24 cellular contexts compared by ENCODE assay signal in the genomic region with DNA sequence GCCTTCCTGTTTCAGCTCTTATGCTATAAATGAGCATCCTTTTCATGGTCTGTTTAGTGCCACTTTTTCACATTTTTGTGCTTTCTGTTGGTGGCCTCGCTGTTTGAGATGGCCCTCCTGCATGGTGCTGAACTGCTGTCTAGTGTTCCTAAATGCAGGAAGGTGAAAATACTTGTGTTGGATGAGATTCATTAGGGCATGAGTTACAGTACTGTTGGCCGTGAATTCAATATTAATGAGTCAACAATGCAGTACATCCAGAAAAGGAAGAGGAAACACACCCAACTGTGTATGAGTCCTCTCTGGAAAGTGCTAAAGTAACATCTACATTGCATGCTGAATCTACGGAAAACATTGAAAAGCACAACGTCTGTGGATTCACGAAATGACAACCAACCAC.
"Had no signal": no experiment of that assay in that cellular context is flagged by ENCODE, and none has a peak within 500 bp of the region (broad histone marks: within the 10 kb centered on the region; RNA-seq: fewer than 3 reads in every experiment).

No MANE protein-coding gene starts in this region.

- H3K36me3 Mint-ChIP-seq: activated naive CD4-positive, alpha-beta T cell treated with anti-CD3 and anti-CD28 coated beads, Interleukin-2, amount 50 U/mL, for 24 hours; WTC11 had no signal

- H3K27ac ChIP-seq: PC-9 had no signal

- H3K4me2 ChIP-seq: PC-9 had no signal

- H2AFZ ChIP-seq: PC-9 had no signal

- H3K27ac Mint-ChIP-seq: activated CD4-positive, alpha-beta T cell treated with anti-CD3 and anti-CD28 coated beads, Interleukin-2, amount 10 ng/mL, durations not matched to agents 24 days and 14 days; activated naive CD4-positive, alpha-beta T cell treated with anti-CD3 and anti-CD28 coated beads, Interleukin-2, amount 50 U/mL, for 24 hours; activated T-cell treated with anti-CD3 and anti-CD28 coated beads, Interleukin-2, amount 50 U/mL, for 72 hours; activated T-helper 2 cell treated with anti-CD3 and anti-CD28 coated beads, Interferon-gamma antibody, Interleukin-2, Interleukin-4, amounts not matched to agents 10 μg/mL and 5 μg/mL and 100 μg/mL, durations not matched to agents 14 hours and 24 hours and 36 hours; T-helper 17 cell; WTC11 had no signal

- H3K4me1 Mint-ChIP-seq: activated CD4-positive, alpha-beta T cell treated with anti-CD3 and anti-CD28 coated beads, Interleukin-2, amount 10 ng/mL, durations not matched to agents 24 days and 14 days; activated naive CD4-positive, alpha-beta T cell treated with anti-CD3 and anti-CD28 coated beads, Interleukin-2, amount 50 U/mL, for 24 hours; central memory CD8-positive, alpha-beta T cell; WTC11 had no signal

- H3K9me3 Mint-ChIP-seq: activated CD4-positive, alpha-beta T cell treated with anti-CD3 and anti-CD28 coated beads, Interleukin-2, amount 10 ng/mL, durations not matched to agents 24 days and 14 days; activated naive CD4-positive, alpha-beta T cell treated with anti-CD3 and anti-CD28 coated beads, Interleukin-2, amount 50 U/mL, for 24 hours; activated T-cell treated with anti-CD3 and anti-CD28 coated beads, Interleukin-2, amount 50 U/mL, for 72 hours; activated T-helper 2 cell treated with anti-CD3 and anti-CD28 coated beads, Interferon-gamma antibody, Interleukin-2, Interleukin-4, amounts not matched to agents 10 μg/mL and 5 μg/mL and 100 μg/mL, durations not matched to agents 14 hours and 24 hours and 36 hours; central memory CD8-positive, alpha-beta T cell; WTC11 had no signal

- DNase-seq: activated CD4-positive, alpha-beta T cell treated with anti-CD3 and anti-CD28 coated beads for 1 hour; activated CD4-positive, alpha-beta T cell treated with anti-CD3 and anti-CD28 coated beads, Interleukin-2, amount 10 ng/mL, durations not matched to agents 24 days and 14 days; activated CD4-positive, alpha-beta T cell treated with anti-CD3 and anti-CD28 coated beads, Interleukin-2, amount 50 U/mL, for 48 hours; activated T-cell treated with anti-CD3 and anti-CD28 coated beads for 4 hours; activated T-cell treated with anti-CD3 and anti-CD28 coated beads, Interleukin-2, amount 50 U/mL, for 72 hours; aorta; NCI-H1092 treated with DMSO at 0.1 percent for 48 hours; NCI-H1417 treated with DMSO at 0.1 percent for 48 hours; NCI-H1694; NCI-H2029; NCI-H2107; NCI-H2171 treated with DMSO at 0.1 percent for 48 hours; NCI-H226; NCI-H526; NCI-H82; NK-92 treated with Interleukin-12 subunit alpha and Interleukin-12 subunit beta, amount 100 ng/mL, for 24 hours; PC-9; SHP77 treated with DMSO at 0.1 percent for 48 hours; T-helper 17 cell; T-helper 9 cell had no signal

- H3K27me3 Mint-ChIP-seq: activated naive CD4-positive, alpha-beta T cell treated with anti-CD3 and anti-CD28 coated beads, Interleukin-2, amount 50 U/mL, for 24 hours had no signal

- H3K4me3 ChIP-seq: PC-9 had no signal

- H3K4me3 Mint-ChIP-seq: activated CD4-positive, alpha-beta T cell treated with anti-CD3 and anti-CD28 coated beads, Interleukin-2, amount 10 ng/mL, durations not matched to agents 24 days and 14 days; activated naive CD4-positive, alpha-beta T cell treated with anti-CD3 and anti-CD28 coated beads, Interleukin-2, amount 50 U/mL, for 24 hours; activated T-cell treated with anti-CD3 and anti-CD28 coated beads, Interleukin-2, amount 50 U/mL, for 72 hours; central memory CD8-positive, alpha-beta T cell; T-helper 17 cell; WTC11 had no signal

- ATAC-seq: activated T-cell treated with anti-CD3 and anti-CD28 coated beads, Interleukin-2, amount 50 U/mL, for 72 hours; T-helper 17 cell; WTC11 had no signal
